ENCODE assay signal across 32 cellular contexts in genomic region chr16:82063456-82064082, GRCh38. TPM values are rescaled to one million over a fixed set of nuclear protein-coding genes. Genes with fewer than 3 reads are reported as not detected.
DNase-seq lines count a peak whose midpoint lies in the region; ATAC-seq, FAIRE-seq and TF ChIP-seq lines count a peak whose summit lies in the region.
"Had no signal": no experiment of that assay in that cellular context is flagged by ENCODE, and none has a peak within 500 bp of the region (broad histone marks: within the 10 kb centered on the region; RNA-seq: fewer than 3 reads in every experiment).

No MANE protein-coding gene starts in this region.

- no peak for TF ChIP-seq CTCF in esophagus squamous epithelium (IDR thresholded peaks at IDR 0.05)

- H3K9me3 ChIP-seq in esophagus squamous epithelium, result no peaks in the 10 kb centered on the region
- H3K9me3 ChIP-seq in mesenchymal stem cell (ENCODE audit: control insufficient read depth, low read length), result no peaks in the 10 kb centered on the region
- H3K9me3 ChIP-seq: A549, BLaER1, gastrocnemius medialis, SJSA1 had no signal

- intact Hi-C loops in esophagus squamous epithelium (cut with DNase I), result no loop called here

- no peak for TF ChIP-seq POLR2A in esophagus squamous epithelium (IDR thresholded peaks at IDR 0.05)

- H4K8ac ChIP-seq in mesenchymal stem cell (ENCODE audit: low read length), result no peak overlapping the region

- no peaks in the 10 kb centered on the region for H3K27me3 ChIP-seq in esophagus squamous epithelium
- no peaks in the 10 kb centered on the region for H3K27me3 ChIP-seq in mesenchymal stem cell (ENCODE audit: control insufficient read depth in 1 of 2, insufficient read depth in 1 of 2, low read length in 2 of 2)
- H3K27me3 ChIP-seq: BLaER1, gastrocnemius medialis, SJSA1 had no signal

- H3K36me3 ChIP-seq in esophagus squamous epithelium, result no peaks in the 10 kb centered on the region
- no peaks in the 10 kb centered on the region for H3K36me3 ChIP-seq in mesenchymal stem cell (ENCODE audit: control insufficient read depth in 1 of 2, insufficient read depth in 2 of 2, low read depth in 1 of 2, low read length in 2 of 2)
- H3K36me3 ChIP-seq: BLaER1, gastrocnemius medialis, SJSA1 had no signal

- no peaks in the 10 kb centered on the region for H3K4me1 Mint-ChIP-seq in stimulated activated naive CD8-positive, alpha-beta T cell treated with anti-CD3 and anti-CD28 coated beads, Interleukin-15, amount 100 ng/mL, for 72 hours

- DNase-seq in stimulated activated naive CD8-positive, alpha-beta T cell treated with anti-CD3 and anti-CD28 coated beads, Interleukin-15, Interleukin-2, amounts not matched to agents 100 U/mL and 50 U/mL, for 24 hours, result no peak
- no peak for DNase-seq in stimulated activated naive CD8-positive, alpha-beta T cell treated with anti-CD3 and anti-CD28 coated beads, Interleukin-15, amount 100 ng/mL, for 72 hours
- DNase-seq in esophagus squamous epithelium (lab: John Stamatoyannopoulos, UW), result no peak
- DNase-seq in mesenchymal stem cell, result peak; percentile 51
- no peak for DNase-seq in NCI-H2196 treated with DMSO at 0.1 percent for 48 hours (lab: John Stamatoyannopoulos, UW; ENCODE audit: unreplicated experiment)
- DNase-seq in HTR-8/SVneo (ENCODE audit: insufficient read length, low spot score), result no peak
- DNase-seq in NCI-H2029 (lab: John Stamatoyannopoulos, UW), result no peak
- DNase-seq: activated CD4-positive, alpha-beta T cell treated with anti-CD3 and anti-CD28 coated beads for 1 hour; activated naive CD4-positive, alpha-beta T cell treated with Interleukin-2 at 50 U/mL for 16 hours; activated T-cell treated with anti-CD3 and anti-CD28 coated beads, Interleukin-2, amount 50 U/mL, for 1 hour; amniotic stem cell; central memory CD4-positive, alpha-beta T cell; dermis blood vessel endothelial cell; DND-41; gastrocnemius medialis; islet precursor cell; MM.1S; NCI-H1436; NCI-H748 treated with DMSO at 0.1 percent for 48 hours; nucleus accumbens; stimulated activated CD4-positive, alpha-beta T cell treated with anti-CD3 and anti-CD28 coated beads, Interleukin-12 subunit alpha, Interleukin-12 subunit beta, amount 100 ng/mL, for 4 hours; stimulated activated CD4-positive, alpha-beta T cell treated with anti-CD3 and anti-CD28 coated beads, Interleukin-4, amount 100 ng/mL, for 4 hours; T-helper 1 cell had no signal

- no peak overlapping the region for H3K18ac ChIP-seq in mesenchymal stem cell (ENCODE audit: low read depth in 1 of 2, low read length in 2 of 2)

- H3K27me3 Mint-ChIP-seq in stimulated activated naive CD8-positive, alpha-beta T cell treated with anti-CD3 and anti-CD28 coated beads, Interleukin-15, amount 100 ng/mL, for 72 hours, result peaks cover 43% of the 10 kb centered on the region
- H3K27me3 Mint-ChIP-seq: type B pancreatic cell had no signal

- no peak for FAIRE-seq in HTR-8/SVneo (lab: Jason Lieb, UNC)
- FAIRE-seq: A549, GM12891, TTC549 had no signal

- 39 to 53% methylated on average over 5 of the region's 5 CpGs for WGBS in esophagus squamous epithelium, 2 donors
- 60% methylated on average over 1 of the region's 5 CpGs for WGBS in mesenchymal stem cell

- no peak overlapping the region for H3K4me3 Mint-ChIP-seq in stimulated activated naive CD8-positive, alpha-beta T cell treated with anti-CD3 and anti-CD28 coated beads, Interleukin-15, amount 100 ng/mL, for 72 hours
- H3K4me3 Mint-ChIP-seq: IgD-negative memory B cell, type B pancreatic cell had no signal

- no peak overlapping the region for H2BK15ac ChIP-seq in mesenchymal stem cell (ENCODE audit: low read depth, poor library complexity, severe bottlenecking)

- no peak overlapping the region for H3K23ac ChIP-seq in mesenchymal stem cell (ENCODE audit: low read length in 2 of 2)

- H3K4ac ChIP-seq in mesenchymal stem cell (ENCODE audit: low read depth in 1 of 2, low read length in 2 of 2), result no peak overlapping the region

- ATAC-seq in stimulated activated naive CD8-positive, alpha-beta T cell treated with anti-CD3 and anti-CD28 coated beads, Interleukin-15, Interleukin-2, amounts not matched to agents 100 U/mL and 50 U/mL, for 24 hours, result peak; percentile 40
- no peak for ATAC-seq in stimulated activated naive CD8-positive, alpha-beta T cell treated with anti-CD3 and anti-CD28 coated beads, Interleukin-15, amount 100 ng/mL, for 72 hours
- no peak for ATAC-seq in HG03095 (IDR thresholded peaks at IDR 0.05; ENCODE audit: unreplicated experiment)
- ATAC-seq: A549, gastrocnemius medialis, Panc1 had no signal

- H3K9me3 Mint-ChIP-seq in stimulated activated naive CD8-positive, alpha-beta T cell treated with anti-CD3 and anti-CD28 coated beads, Interleukin-15, amount 100 ng/mL, for 72 hours, result no peaks in the 10 kb centered on the region
- H3K9me3 Mint-ChIP-seq: type B pancreatic cell had no signal

- H3K4me3 ChIP-seq in esophagus squamous epithelium, result no peak overlapping the region
- no peak overlapping the region for H3K4me3 ChIP-seq in mesenchymal stem cell (ENCODE audit: insufficient read depth in 1 of 2, low read depth in 1 of 2, low read length in 2 of 2)
- H3K4me3 ChIP-seq: A549, BLaER1, gastrocnemius medialis, SJSA1 had no signal

- H3K27ac ChIP-seq in esophagus squamous epithelium (peak overlapping the region; percentile 57 to 83 (median 75)), mesenchymal stem cell (ENCODE audit: low read length, poor library complexity, severe bottlenecking) (no peak overlapping the region)
- H3K27ac ChIP-seq: A549, BLaER1, gastrocnemius medialis, SJSA1 had no signal

- no peak overlapping the region for H2BK12ac ChIP-seq in mesenchymal stem cell (ENCODE audit: low read length in 2 of 2)

- no peaks in the 10 kb centered on the region for H3K79me1 ChIP-seq in mesenchymal stem cell (replicated peaks; ENCODE audit: low read length, poor library complexity, severe bottlenecking)

- H3K27ac Mint-ChIP-seq in stimulated activated naive CD8-positive, alpha-beta T cell treated with anti-CD3 and anti-CD28 coated beads, Interleukin-15, amount 100 ng/mL, for 72 hours, result no peak overlapping the region
- H3K27ac Mint-ChIP-seq: type B pancreatic cell had no signal

- H3K4me1 ChIP-seq in esophagus squamous epithelium, result peaks cover 0 to 38% (median 34%) of the 10 kb centered on the region in 3 donors
- H3K4me1 ChIP-seq in mesenchymal stem cell (ENCODE audit: control insufficient read depth, insufficient read depth, low read depth, low read length), result no peaks in the 10 kb centered on the region
- H3K4me1 ChIP-seq: A549, BLaER1, gastrocnemius medialis, SJSA1 had no signal

- H2AFZ ChIP-seq in mesenchymal stem cell (ENCODE audit: low read depth, low read length), result no peak overlapping the region

- no peak overlapping the region for H3K4me2 ChIP-seq in mesenchymal stem cell (ENCODE audit: low read length, poor library complexity, severe bottlenecking)
- H3K4me2 ChIP-seq: A549, BLaER1 had no signal

- no peak overlapping the region for H2BK5ac ChIP-seq in mesenchymal stem cell (ENCODE audit: low read depth, low read length, poor library complexity, severe bottlenecking)

- H3K9ac ChIP-seq in mesenchymal stem cell (ENCODE audit: low read length), result no peak overlapping the region
- H3K9ac ChIP-seq: BLaER1 had no signal

- no peak overlapping the region for H2AK5ac ChIP-seq in mesenchymal stem cell (ENCODE audit: low read length, severe bottlenecking)

- H3K14ac ChIP-seq in mesenchymal stem cell (ENCODE audit: low read length in 2 of 2), result no peak overlapping the region

- H4K91ac ChIP-seq in mesenchymal stem cell (ENCODE audit: low read length), result no peak overlapping the region

- no peak overlapping the region for H2BK120ac ChIP-seq in mesenchymal stem cell (ENCODE audit: low read depth, low read length)

RNA-seq across cellular contexts. Expression of gene HSD17B2, which starts 28.5 kb away (rescaled TPM):
- 1 to 10 TPM in 3 of 4 donors, under 1 TPM in 1; 0.72 to 5.1 (median 2.5) TPM for total RNA-seq in esophagus squamous epithelium
- 20.7 TPM for polyA plus RNA-seq in mesenchymal stem cell (2013, experiment 1 of 2)
- 21.8 TPM for polyA plus RNA-seq in mesenchymal stem cell (2013, experiment 2 of 2)
- polyA plus RNA-seq: IgD-negative memory B cell had no signal

RNA-seq across cellular contexts. Expression of gene SDR42E1, which starts 52.3 kb away (rescaled TPM):
- 10 to 100 TPM in 2 of 4 donors, 1 to 10 TPM in 2; 7.1 to 15.3 (median 12.3) TPM for total RNA-seq in esophagus squamous epithelium
- polyA plus RNA-seq in mesenchymal stem cell (2013, experiment 1 of 2), result not detected
- not detected for polyA plus RNA-seq in mesenchymal stem cell (2013, experiment 2 of 2)
- total RNA-seq: SJSA1 had no signal
